1 cellular context compared by ENCODE assay signal in the genomic region with DNA sequence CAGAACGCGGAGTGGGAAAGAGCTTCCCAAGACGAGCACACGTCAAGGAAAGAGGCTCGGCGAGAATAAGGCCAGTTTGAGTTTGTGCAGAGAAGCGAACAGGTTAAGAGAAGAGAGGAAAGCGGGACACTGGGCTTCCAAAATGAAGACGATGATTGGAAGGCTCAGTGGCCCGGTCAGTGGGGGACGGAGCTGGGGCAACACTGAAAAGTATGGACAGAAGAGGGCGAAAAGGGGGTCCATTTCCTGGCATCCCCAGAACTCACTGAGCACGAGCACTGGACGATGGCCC.
TF ChIP-seq lines count a peak whose summit lies in the region.

No MANE protein-coding gene starts in this region.

TF ChIP-seq in HEK293, 187 proteins besides CTCF, POLR2A, EP300 and RAD21 (continued from another document and continues in another):
- TF ChIP-seq MYNN (tag by site-specific recombination; IDR thresholded peaks at IDR 0.05; ENCODE audit: borderline replicate concordance) (no peak), ZNF704 (tag by site-specific recombination; IDR thresholded peaks at IDR 0.05) (no peak; the same call in 1 of the 2 replicates), ZBTB10 (tag by site-specific recombination; IDR thresholded peaks at IDR 0.05) (peak; percentile 76), HIC1 (tag by site-specific recombination; IDR thresholded peaks at IDR 0.05) (no peak), ZNF146 (tag by site-specific recombination; IDR thresholded peaks at IDR 0.05) (no peak), ZNF174 (tag by site-specific recombination; IDR thresholded peaks at IDR 0.05) (no peak), ZSCAN16 (tag by site-specific recombination; IDR thresholded peaks at IDR 0.05) (no peak), MZF1 (tag by site-specific recombination; IDR thresholded peaks at IDR 0.05; ENCODE audit: borderline replicate concordance) (peak; percentile 27; the same call in 1 of the 2 replicates), ZNF48 (tag by site-specific recombination; IDR thresholded peaks at IDR 0.05) (no peak), ZNF785 (tag by site-specific recombination; IDR thresholded peaks at IDR 0.05) (no peak), ZNF629 (tag by site-specific recombination; IDR thresholded peaks at IDR 0.05) (no peak), ZNF426 (tag by site-specific recombination; IDR thresholded peaks at IDR 0.05) (no peak), BCL11B (tag by site-specific recombination; IDR thresholded peaks at IDR 0.05; ENCODE audit: low read depth) (no peak), ZNF645 (tag by site-specific recombination; IDR thresholded peaks at IDR 0.05) (no peak), EGR2 (tag by site-specific recombination; IDR thresholded peaks at IDR 0.05; ENCODE audit: low read depth) (peak; percentile 63; the same call in 1 of the 2 replicates), IKZF3 (tag by site-specific recombination; IDR thresholded peaks at IDR 0.05) (no peak), ZBTB20 (tag by site-specific recombination; IDR thresholded peaks at IDR 0.05) (no peak), ZNF2 (tag by site-specific recombination; IDR thresholded peaks at IDR 0.05) (peak; percentile 48; the same call in 1 of the 2 replicates), ZNF354C (tag by site-specific recombination; IDR thresholded peaks at IDR 0.05; ENCODE audit: borderline replicate concordance, low read depth) (no peak), ZNF404 (tag by site-specific recombination; IDR thresholded peaks at IDR 0.05) (no peak), ZNF221 (tag by site-specific recombination; IDR thresholded peaks at IDR 0.05; ENCODE audit: borderline replicate concordance) (no peak), ZNF214 (tag by site-specific recombination; IDR thresholded peaks at IDR 0.05; ENCODE audit: borderline replicate concordance) (no peak), KLF17 (tag by site-specific recombination; IDR thresholded peaks at IDR 0.05) (peak; percentile 44; the same call in 1 of the 2 replicates), ZNF76 (tag by site-specific recombination; IDR thresholded peaks at IDR 0.05; ENCODE audit: borderline replicate concordance, low read depth) (no peak), ZNF670 (tag by site-specific recombination; IDR thresholded peaks at IDR 0.05; ENCODE audit: low read depth) (no peak), ZNF366 (tag by site-specific recombination; conservative IDR thresholded peaks at IDR 0.05) (no peak), ZNF398 (tag by site-specific recombination; IDR thresholded peaks at IDR 0.05) (0 out of 2 replicates have a peak, but pooled peaks have one; percentile 18), ZNF133 (tag by site-specific recombination; IDR thresholded peaks at IDR 0.05) (no peak), FEZF1 (tag by site-specific recombination; IDR thresholded peaks at IDR 0.05) (no peak), ZIC2 (tag by site-specific recombination; IDR thresholded peaks at IDR 0.05) (no peak), ZNF416 (tag by site-specific recombination; IDR thresholded peaks at IDR 0.05) (no peak), ZNF664 (tag by site-specific recombination; IDR thresholded peaks at IDR 0.05) (no peak), ZNF350 (tag by site-specific recombination; IDR thresholded peaks at IDR 0.05) (no peak), ZNF558 (tag by site-specific recombination; IDR thresholded peaks at IDR 0.05) (no peak), KLF1 (tag by site-specific recombination; IDR thresholded peaks at IDR 0.05) (no peak)
- TF ChIP-seq, protein P1, sequence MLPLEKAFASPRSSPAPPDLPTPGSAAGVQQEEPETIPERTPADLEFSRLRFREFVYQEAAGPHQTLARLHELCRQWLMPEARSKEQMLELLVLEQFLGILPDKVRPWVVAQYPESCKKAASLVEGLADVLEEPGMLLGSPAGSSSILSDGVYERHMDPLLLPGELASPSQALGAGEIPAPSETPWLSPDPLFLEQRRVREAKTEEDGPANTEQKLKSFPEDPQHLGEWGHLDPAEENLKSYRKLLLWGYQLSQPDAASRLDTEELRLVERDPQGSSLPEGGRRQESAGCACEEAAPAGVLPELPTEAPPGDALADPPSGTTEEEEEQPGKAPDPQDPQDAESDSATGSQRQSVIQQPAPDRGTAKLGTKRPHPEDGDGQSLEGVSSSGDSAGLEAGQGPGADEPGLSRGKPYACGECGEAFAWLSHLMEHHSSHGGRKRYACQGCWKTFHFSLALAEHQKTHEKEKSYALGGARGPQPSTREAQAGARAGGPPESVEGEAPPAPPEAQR (tag by site-specific recombination; IDR thresholded peaks at IDR 0.05) = no peak
- TF ChIP-seq, protein P2, sequence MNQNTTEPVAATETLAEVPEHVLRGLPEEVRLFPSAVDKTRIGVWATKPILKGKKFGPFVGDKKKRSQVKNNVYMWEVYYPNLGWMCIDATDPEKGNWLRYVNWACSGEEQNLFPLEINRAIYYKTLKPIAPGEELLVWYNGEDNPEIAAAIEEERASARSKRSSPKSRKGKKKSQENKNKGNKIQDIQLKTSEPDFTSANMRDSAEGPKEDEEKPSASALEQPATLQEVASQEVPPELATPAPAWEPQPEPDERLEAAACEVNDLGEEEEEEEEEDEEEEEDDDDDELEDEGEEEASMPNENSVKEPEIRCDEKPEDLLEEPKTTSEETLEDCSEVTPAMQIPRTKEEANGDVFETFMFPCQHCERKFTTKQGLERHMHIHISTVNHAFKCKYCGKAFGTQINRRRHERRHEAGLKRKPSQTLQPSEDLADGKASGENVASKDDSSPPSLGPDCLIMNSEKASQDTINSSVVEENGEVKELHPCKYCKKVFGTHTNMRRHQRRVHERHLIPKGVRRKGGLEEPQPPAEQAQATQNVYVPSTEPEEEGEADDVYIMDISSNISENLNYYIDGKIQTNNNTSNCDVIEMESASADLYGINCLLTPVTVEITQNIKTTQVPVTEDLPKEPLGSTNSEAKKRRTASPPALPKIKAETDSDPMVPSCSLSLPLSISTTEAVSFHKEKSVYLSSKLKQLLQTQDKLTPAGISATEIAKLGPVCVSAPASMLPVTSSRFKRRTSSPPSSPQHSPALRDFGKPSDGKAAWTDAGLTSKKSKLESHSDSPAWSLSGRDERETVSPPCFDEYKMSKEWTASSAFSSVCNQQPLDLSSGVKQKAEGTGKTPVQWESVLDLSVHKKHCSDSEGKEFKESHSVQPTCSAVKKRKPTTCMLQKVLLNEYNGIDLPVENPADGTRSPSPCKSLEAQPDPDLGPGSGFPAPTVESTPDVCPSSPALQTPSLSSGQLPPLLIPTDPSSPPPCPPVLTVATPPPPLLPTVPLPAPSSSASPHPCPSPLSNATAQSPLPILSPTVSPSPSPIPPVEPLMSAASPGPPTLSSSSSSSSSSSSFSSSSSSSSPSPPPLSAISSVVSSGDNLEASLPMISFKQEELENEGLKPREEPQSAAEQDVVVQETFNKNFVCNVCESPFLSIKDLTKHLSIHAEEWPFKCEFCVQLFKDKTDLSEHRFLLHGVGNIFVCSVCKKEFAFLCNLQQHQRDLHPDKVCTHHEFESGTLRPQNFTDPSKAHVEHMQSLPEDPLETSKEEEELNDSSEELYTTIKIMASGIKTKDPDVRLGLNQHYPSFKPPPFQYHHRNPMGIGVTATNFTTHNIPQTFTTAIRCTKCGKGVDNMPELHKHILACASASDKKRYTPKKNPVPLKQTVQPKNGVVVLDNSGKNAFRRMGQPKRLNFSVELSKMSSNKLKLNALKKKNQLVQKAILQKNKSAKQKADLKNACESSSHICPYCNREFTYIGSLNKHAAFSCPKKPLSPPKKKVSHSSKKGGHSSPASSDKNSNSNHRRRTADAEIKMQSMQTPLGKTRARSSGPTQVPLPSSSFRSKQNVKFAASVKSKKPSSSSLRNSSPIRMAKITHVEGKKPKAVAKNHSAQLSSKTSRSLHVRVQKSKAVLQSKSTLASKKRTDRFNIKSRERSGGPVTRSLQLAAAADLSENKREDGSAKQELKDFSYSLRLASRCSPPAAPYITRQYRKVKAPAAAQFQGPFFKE (tag by site-specific recombination; IDR thresholded peaks at IDR 0.05; ENCODE audit: borderline replicate concordance) = no peak
- TF ChIP-seq, protein P3, sequence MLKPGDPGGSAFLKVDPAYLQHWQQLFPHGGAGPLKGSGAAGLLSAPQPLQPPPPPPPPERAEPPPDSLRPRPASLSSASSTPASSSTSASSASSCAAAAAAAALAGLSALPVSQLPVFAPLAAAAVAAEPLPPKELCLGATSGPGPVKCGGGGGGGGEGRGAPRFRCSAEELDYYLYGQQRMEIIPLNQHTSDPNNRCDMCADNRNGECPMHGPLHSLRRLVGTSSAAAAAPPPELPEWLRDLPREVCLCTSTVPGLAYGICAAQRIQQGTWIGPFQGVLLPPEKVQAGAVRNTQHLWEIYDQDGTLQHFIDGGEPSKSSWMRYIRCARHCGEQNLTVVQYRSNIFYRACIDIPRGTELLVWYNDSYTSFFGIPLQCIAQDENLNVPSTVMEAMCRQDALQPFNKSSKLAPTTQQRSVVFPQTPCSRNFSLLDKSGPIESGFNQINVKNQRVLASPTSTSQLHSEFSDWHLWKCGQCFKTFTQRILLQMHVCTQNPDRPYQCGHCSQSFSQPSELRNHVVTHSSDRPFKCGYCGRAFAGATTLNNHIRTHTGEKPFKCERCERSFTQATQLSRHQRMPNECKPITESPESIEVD (tag by site-specific recombination; IDR thresholded peaks at IDR 0.05) = no peak
